24 cellular contexts compared by ENCODE assay signal in genomic region chr12:123859035-123859434, GRCh38.
"Had no signal": no experiment of that assay in that cellular context is flagged by ENCODE, and none has a peak within 500 bp of the region (broad histone marks: within the 10 kb centered on the region; RNA-seq: fewer than 3 reads in every experiment).

No MANE protein-coding gene starts in this region.

- ATAC-seq: gastrocnemius medialis; left lobe of liver; natural killer cell treated with Interleukin-12 subunit alpha and Interleukin-12 subunit beta and Interleukin-15 and Interleukin-18, amount 100 ng/mL, for 72 hours; psoas muscle; sciatic nerve; stimulated activated memory B cell treated with anti-CD40 and anti-IgM and Interleukin-4, amounts not matched to agents 10 μg/mL and 1 μg/mL and 100 μg/mL, for 72 hours; stimulated activated naive CD8-positive, alpha-beta T cell treated with anti-CD3 and anti-CD28 coated beads, Interleukin-15, amount 100 ng/mL, for 72 hours had no signal

- H3K9me3 Mint-ChIP-seq: central memory CD8-positive, alpha-beta T cell; mesothelial cell of epicardium; natural killer cell treated with Interleukin-12 subunit alpha and Interleukin-12 subunit beta and Interleukin-15 and Interleukin-18, amount 100 ng/mL, for 72 hours; stimulated activated memory B cell treated with anti-CD40 and anti-IgM and Interleukin-4, amounts not matched to agents 10 μg/mL and 1 μg/mL and 100 μg/mL, for 72 hours; stimulated activated naive CD8-positive, alpha-beta T cell treated with anti-CD3 and anti-CD28 coated beads, Interleukin-15, amount 100 ng/mL, for 72 hours had no signal

- H3K4me1 ChIP-seq: esophagus muscularis mucosa, gastrocnemius medialis, psoas muscle, spleen, transverse colon had no signal

- H3K27me3 ChIP-seq: dorsolateral prefrontal cortex, spleen had no signal

- DNase-seq: cortex of kidney; dorsolateral prefrontal cortex; effector CD8-positive, alpha-beta T cell; gastrocnemius medialis; islet precursor cell; mammary epithelial cell; psoas muscle; retina; spleen; stimulated activated CD4-positive, alpha-beta T cell treated with anti-CD3 and anti-CD28 coated beads, Interleukin-15, amount 100 ng/mL, for 24 hours; stimulated activated CD4-positive, alpha-beta T cell treated with anti-CD3 and anti-CD28 coated beads, Interleukin-1b, Interleukin-23, amount 100 ng/mL, for 48 hours; stimulated activated CD4-positive, alpha-beta T cell treated with anti-CD3 and anti-CD28 coated beads, Interleukin-4, amount 100 ng/mL, for 24 hours; stimulated activated naive CD8-positive, alpha-beta T cell treated with anti-CD3 and anti-CD28 coated beads, Interleukin-15, amount 100 ng/mL, for 72 hours; transverse colon had no signal

- H3K4me1 Mint-ChIP-seq: central memory CD8-positive, alpha-beta T cell; mesothelial cell of epicardium; stimulated activated memory B cell treated with anti-CD40 and anti-IgM and Interleukin-4, amounts not matched to agents 10 μg/mL and 1 μg/mL and 100 μg/mL, for 72 hours; stimulated activated naive CD8-positive, alpha-beta T cell treated with anti-CD3 and anti-CD28 coated beads, Interleukin-15, amount 100 ng/mL, for 72 hours had no signal

- H3K27ac ChIP-seq: dorsolateral prefrontal cortex, epithelial cell of prostate, esophagus muscularis mucosa, gastrocnemius medialis, psoas muscle, spleen, thoracic aorta, transverse colon had no signal

- H3K36me3 Mint-ChIP-seq: mesothelial cell of epicardium; natural killer cell treated with Interleukin-12 subunit alpha and Interleukin-12 subunit beta and Interleukin-15 and Interleukin-18, amount 100 ng/mL, for 72 hours; stimulated activated memory B cell treated with anti-CD40 and anti-IgM and Interleukin-4, amounts not matched to agents 10 μg/mL and 1 μg/mL and 100 μg/mL, for 72 hours had no signal

- H3K9me3 ChIP-seq: esophagus muscularis mucosa, gastrocnemius medialis, psoas muscle, spleen, thoracic aorta, transverse colon had no signal

- H3K36me3 ChIP-seq: esophagus muscularis mucosa, gastrocnemius medialis, spleen, thoracic aorta, transverse colon had no signal

- H3K4me3 ChIP-seq: dorsolateral prefrontal cortex, esophagus muscularis mucosa, gastrocnemius medialis, psoas muscle, spleen, thoracic aorta, transverse colon had no signal

- H3K4me3 Mint-ChIP-seq: central memory CD8-positive, alpha-beta T cell; mesothelial cell of epicardium; natural killer cell treated with Interleukin-12 subunit alpha and Interleukin-12 subunit beta and Interleukin-15 and Interleukin-18, amount 100 ng/mL, for 72 hours; stimulated activated memory B cell treated with anti-CD40 and anti-IgM and Interleukin-4, amounts not matched to agents 10 μg/mL and 1 μg/mL and 100 μg/mL, for 72 hours; stimulated activated naive CD8-positive, alpha-beta T cell treated with anti-CD3 and anti-CD28 coated beads, Interleukin-15, amount 100 ng/mL, for 72 hours had no signal

- H3K27ac Mint-ChIP-seq: mesothelial cell of epicardium; natural killer cell treated with Interleukin-12 subunit alpha and Interleukin-12 subunit beta and Interleukin-15 and Interleukin-18, amount 100 ng/mL, for 72 hours; stimulated activated memory B cell treated with anti-CD40 and anti-IgM and Interleukin-4, amounts not matched to agents 10 μg/mL and 1 μg/mL and 100 μg/mL, for 72 hours; stimulated activated naive CD8-positive, alpha-beta T cell treated with anti-CD3 and anti-CD28 coated beads, Interleukin-15, amount 100 ng/mL, for 72 hours had no signal

- FAIRE-seq: endometrium had no signal
